20 cellular contexts compared by ENCODE assay signal in genomic region chr17:78271419-78272160, GRCh38. TPM values are rescaled to one million over a fixed set of nuclear protein-coding genes. Genes with fewer than 3 reads are reported as not detected.
DNase-seq lines count a peak whose midpoint lies in the region; ATAC-seq and TF ChIP-seq lines count a peak whose summit lies in the region.
"Had no signal": no experiment of that assay in that cellular context is flagged by ENCODE, and none has a peak within 500 bp of the region (broad histone marks: within the 10 kb centered on the region; RNA-seq: fewer than 3 reads in every experiment).

No MANE protein-coding gene starts in this region.

- H3K9ac ChIP-seq in neural progenitor cell = no peak overlapping the region

- no peaks in the 10 kb centered on the region for H3K27me3 ChIP-seq in neural progenitor cell
- peaks cover 12% of the 10 kb centered on the region for H3K27me3 ChIP-seq in brain microvascular endothelial cell (replicated peaks)

- peak; percentile 19 for DNase-seq in activated T-cell treated with anti-CD3 and anti-CD28 coated beads, Interleukin-2, amount 50 U/mL, for 1 hour
- DNase-seq in activated T-cell treated with anti-CD3 and anti-CD28 coated beads for 4 hours (no peak), neural progenitor cell (ENCODE audit: low spot score) (no peak), DMS53 (lab: John Stamatoyannopoulos, UW) (no peak), brain microvascular endothelial cell (no peak)
- no peak for DNase-seq in activated naive CD8-positive, alpha-beta T cell treated with anti-CD3 and anti-CD28 coated beads for 36 hours
- DNase-seq: ACHN; activated CD4-positive, CD25-positive, alpha-beta regulatory T cell; head of caudate nucleus; NCI-H187; NCI-H524; retina; stimulated activated CD4-positive, alpha-beta T cell treated with anti-CD3 and anti-CD28 coated beads, Interleukin-1b, Interleukin-23, amount 100 ng/mL, for 48 hours; tibial artery had no signal

- H3K27me3 Mint-ChIP-seq in activated naive CD8-positive, alpha-beta T cell treated with anti-CD3 and anti-CD28 coated beads for 36 hours = no peaks in the 10 kb centered on the region
- H3K27me3 Mint-ChIP-seq in neural progenitor cell (ENCODE audit: insufficient read depth, low read depth) = peaks cover 9% of the 10 kb centered on the region

- TF ChIP-seq CTCF in HEK293 (tag by site-specific recombination; IDR thresholded peaks at IDR 0.05) = no peak
- TF ChIP-seq CTCF in neural progenitor cell (IDR thresholded peaks at IDR 0.05) = no peak
- no peak for TF ChIP-seq CTCF in brain microvascular endothelial cell (IDR thresholded peaks at IDR 0.05; ENCODE audit: low read depth, low read length, missing control alignments)

- no peaks in the 10 kb centered on the region for H3K36me3 ChIP-seq in HEK293 (ENCODE audit: control insufficient read depth in 2 of 2, insufficient read depth in 1 of 2, low read length in 2 of 2)
- H3K36me3 ChIP-seq in neural progenitor cell = no peaks in the 10 kb centered on the region
- no peaks in the 10 kb centered on the region for H3K36me3 ChIP-seq in brain microvascular endothelial cell (replicated peaks)
- H3K36me3 ChIP-seq: ascending aorta, esophagus muscularis mucosa, tibial artery had no signal

- CTCF ChIA-PET in HEK293 (lab: Yijun Ruan, JAX) = interaction anchor here (0.8 to 1.4 kb wide), 2 partner anchors 18 to 21 kb away, joined by 4 read pairs; no protein-coding TSS in a partner anchor

- H3K9me3 ChIP-seq in HEK293 (ENCODE audit: control insufficient read depth, insufficient read depth, low read depth, low read length) (no peaks in the 10 kb centered on the region), neural progenitor cell (ENCODE audit: low read depth) (no peaks in the 10 kb centered on the region)
- H3K9me3 ChIP-seq: ascending aorta, esophagus muscularis mucosa, tibial artery had no signal

- no peaks in the 10 kb centered on the region for H3K9me3 Mint-ChIP-seq in activated naive CD8-positive, alpha-beta T cell treated with anti-CD3 and anti-CD28 coated beads for 36 hours
- peaks cover 3% of the 10 kb centered on the region for H3K9me3 Mint-ChIP-seq in neural progenitor cell
- H3K9me3 Mint-ChIP-seq: dendritic cell treated with granulocyte-macrophage colony-stimulating factor and Interleukin-4, amounts not matched to agents 40 ng/mL and 50 ng/mL, for 4 days had no signal

- POLR2A ChIA-PET in HEK293 (lab: Yijun Ruan, JAX) = no interaction called here

- no peak overlapping the region for H3K4me2 ChIP-seq in neural progenitor cell

- H3K4me1 Mint-ChIP-seq in activated naive CD8-positive, alpha-beta T cell treated with anti-CD3 and anti-CD28 coated beads for 36 hours = peaks cover 23% of the 10 kb centered on the region
- H3K4me1 Mint-ChIP-seq in neural progenitor cell = peaks cover 51% of the 10 kb centered on the region

- no peaks in the 10 kb centered on the region for H4K20me1 ChIP-seq in neural progenitor cell (ENCODE audit: low read depth)

- H3K27ac ChIP-seq in HEK293 (ENCODE audit: extremely low read depth, low read depth, low read length) (no peak overlapping the region), neural progenitor cell (no peak overlapping the region), brain microvascular endothelial cell (no peak overlapping the region)
- H3K27ac ChIP-seq: ascending aorta, esophagus muscularis mucosa, tibial artery had no signal

- peaks cover 27% of the 10 kb centered on the region for H3F3A ChIP-seq in neural progenitor cell (ENCODE audit: low read depth)

- no peak for ATAC-seq in GM21723 (IDR thresholded peaks at IDR 0.05; ENCODE audit: unreplicated experiment)

- H3K27ac Mint-ChIP-seq in activated naive CD8-positive, alpha-beta T cell treated with anti-CD3 and anti-CD28 coated beads for 36 hours = peak overlapping the region; percentile 31
- peak overlapping the region; percentile 6 for H3K27ac Mint-ChIP-seq in neural progenitor cell
- H3K27ac Mint-ChIP-seq: dendritic cell treated with granulocyte-macrophage colony-stimulating factor and Interleukin-4, amounts not matched to agents 40 ng/mL and 50 ng/mL, for 4 days had no signal

- H3K4me3 ChIP-seq in HEK293 (ENCODE audit: low read depth, low read length) = no peak overlapping the region
- H3K4me3 ChIP-seq in neural progenitor cell = no peak overlapping the region
- no peak overlapping the region for H3K4me3 ChIP-seq in brain microvascular endothelial cell (ENCODE audit: low read depth, low read length)
- H3K4me3 ChIP-seq: ascending aorta, esophagus muscularis mucosa, tibial artery had no signal

- no peaks in the 10 kb centered on the region for H3K36me3 Mint-ChIP-seq in activated naive CD8-positive, alpha-beta T cell treated with anti-CD3 and anti-CD28 coated beads for 36 hours
- H3K36me3 Mint-ChIP-seq in neural progenitor cell = no peaks in the 10 kb centered on the region

- H3K4me3 Mint-ChIP-seq in activated naive CD8-positive, alpha-beta T cell treated with anti-CD3 and anti-CD28 coated beads for 36 hours = peak overlapping the region; percentile 37
- H3K4me3 Mint-ChIP-seq in neural progenitor cell = no peak overlapping the region
- H3K4me3 Mint-ChIP-seq: dendritic cell treated with granulocyte-macrophage colony-stimulating factor and Interleukin-4, amounts not matched to agents 40 ng/mL and 50 ng/mL, for 4 days had no signal

- no peaks in the 10 kb centered on the region for H3K79me2 ChIP-seq in neural progenitor cell (ENCODE audit: low read depth)

- H2AFZ ChIP-seq in neural progenitor cell (replicated peaks) = no peak overlapping the region

- H3K4me1 ChIP-seq in HEK293 (ENCODE audit: control insufficient read depth, insufficient read depth, low read length) = peaks cover 8% of the 10 kb centered on the region; the same call in 1 of the 2 replicates
- H3K4me1 ChIP-seq in neural progenitor cell = peaks cover 48% of the 10 kb centered on the region
- H3K4me1 ChIP-seq: ascending aorta had no signal

- in situ Hi-C loops in brain microvascular endothelial cell (cut with HindIII; ENCODE audit: low pct_ligation_motif_present, low sequenced_read_pairs) = no loop called here

TF ChIP-seq in HEK293, 187 proteins besides CTCF, POLR2A, EP300 and RAD21:
- peak; percentile 26; the same call in 1 of the 2 replicates for TF ChIP-seq GLIS1 (tag by site-specific recombination; IDR thresholded peaks at IDR 0.05)
- no peak for TF ChIP-seq GLI2 (tag by site-specific recombination; IDR thresholded peaks at IDR 0.05; ENCODE audit: borderline replicate concordance, low read depth)
- TF ChIP-seq ZNF645 (tag by site-specific recombination; IDR thresholded peaks at IDR 0.05) = no peak
- peak; percentile 45 for TF ChIP-seq ZFHX2 (tag by site-specific recombination; conservative IDR thresholded peaks at IDR 0.05)
- no peak for TF ChIP-seq MZF1 (tag by site-specific recombination; IDR thresholded peaks at IDR 0.05; ENCODE audit: borderline replicate concordance)
- TF ChIP-seq ZNF157 (tag by site-specific recombination; IDR thresholded peaks at IDR 0.05) = no peak
- no peak for TF ChIP-seq ZNF292 (tag by site-specific recombination; IDR thresholded peaks at IDR 0.05; ENCODE audit: borderline replicate concordance, low read depth)
- TF ChIP-seq EGR2 (tag by site-specific recombination; IDR thresholded peaks at IDR 0.05; ENCODE audit: low read depth) = peak; percentile 35; the same call in 1 of the 2 replicates
- TF ChIP-seq HOXA7 (CRISPR knock-in tag; IDR thresholded peaks at IDR 0.05; ENCODE audit: borderline replicate concordance) = no peak
- no peak for TF ChIP-seq ZBTB17 (tag by site-specific recombination; IDR thresholded peaks at IDR 0.05)
- TF ChIP-seq ZSCAN18 (tag by site-specific recombination; IDR thresholded peaks at IDR 0.05) = no peak

RNA-seq across cellular contexts. Expression of gene TMEM235, which starts 40.2 kb away (rescaled TPM):
- not detected for total RNA-seq in activated naive CD8-positive, alpha-beta T cell treated with anti-CD3 and anti-CD28 coated beads for 36 hours
- total RNA-seq in neural progenitor cell (ENCODE audit: low replicate concordance) = 0.09 TPM in 1 of 2 replicates, not detected in the other
- total RNA-seq: ascending aorta, esophagus muscularis mucosa, M059J had no signal

RNA-seq across cellular contexts. Expression of gene BIRC5, which starts 57.5 kb away (rescaled TPM):
- 100 to 1,000 TPM in 1 of 2 experiments, 10 to 100 TPM in 1; 92.4 to 102 TPM for total RNA-seq in activated naive CD8-positive, alpha-beta T cell treated with anti-CD3 and anti-CD28 coated beads for 36 hours
- 144 and 169 TPM in 2 replicates for total RNA-seq in neural progenitor cell (ENCODE audit: low replicate concordance)
